Comparison of ENCODE assay signal across 8 cellular contexts in genomic region chr16:11667824-11668589, GRCh38. TPM values are rescaled to one million over a fixed set of nuclear protein-coding genes. Genes with fewer than 3 reads are reported as not detected.
DNase-seq lines count a peak whose midpoint lies in the region; ATAC-seq and TF ChIP-seq lines count a peak whose summit lies in the region.

Gene SNN, plus strand, starts transcription at chr16:11668455. Its CDS starts 7,605 bp downstream, at chr16:11676060.

- TF ChIP-seq CTCF in GM13977 (IDR thresholded peaks at IDR 0.05; ENCODE audit: extremely low read depth, insufficient read depth, missing control alignments) (no peak), activated B cell treated with CpG ODN at 0.5 μM for 24 hours (IDR thresholded peaks at IDR 0.05) (no peak), cardiac fibroblast (IDR thresholded peaks at IDR 0.05; ENCODE audit: low read depth, low read length) (no peak), spleen (IDR thresholded peaks at IDR 0.05 in 8 of 11, conservative IDR thresholded peaks at IDR 0.05 in 3 of 11) (no peak)

- peak within 1 kb of the TSS; percentile 90 for H3K4me3 Mint-ChIP-seq in activated B cell treated with CpG ODN at 0.5 μM for 24 hours

- intact Hi-C loops in activated B cell treated with CpG ODN at 0.5 μM for 24 hours (cut with micrococcal nuclease) (loop anchor here (5.0 kb wide), 1 partner anchor 184 kb away; the partner anchor contains the start of gene RSL1D1), spleen (cut with DNase I; ENCODE audit: low total_unique reads) (no loop called here)

- POLR2A ChIA-PET in activated B cell treated with CpG ODN at 0.5 μM for 24 hours (lab: Charles Lee) = interaction anchor here (0.9 to 3.7 kb wide), 8 partner anchors 12 to 130 kb away, joined by 3 to 32 read pairs (median 5); partner anchors contain the start of genes LITAF and TXNDC11

- H3K27ac Mint-ChIP-seq in activated B cell treated with CpG ODN at 0.5 μM for 24 hours = peak within 1 kb of the TSS; percentile 89

- ATAC-seq in HG02870 (IDR thresholded peaks at IDR 0.05; ENCODE audit: unreplicated experiment) (peak; percentile 53), activated B cell treated with CpG ODN at 0.5 μM for 24 hours (ENCODE audit: low read depth) (peak; percentile 79), GM18517 (IDR thresholded peaks at IDR 0.05; ENCODE audit: unreplicated experiment) (no peak)

- peak within 1 kb of the TSS; percentile 72 to 74 for H3K4me3 ChIP-seq in cardiac fibroblast (replicated peaks in 1 of 2; ENCODE audit: low read depth in 2 of 2, low read length in 2 of 2)
- peak within 1 kb of the TSS; percentile 64 to 96 (median 84) for H3K4me3 ChIP-seq in spleen

- no peaks in the 10 kb centered on the region for H3K9me3 Mint-ChIP-seq in activated B cell treated with CpG ODN at 0.5 μM for 24 hours

- H3K36me3 ChIP-seq in spleen = peaks cover 0 to 13% (median 0%) of the 10 kb centered on the region in 6 donors

- no peaks in the 10 kb centered on the region for H3K27me3 Mint-ChIP-seq in activated B cell treated with CpG ODN at 0.5 μM for 24 hours

- H3K36me3 Mint-ChIP-seq in activated B cell treated with CpG ODN at 0.5 μM for 24 hours (ENCODE audit: low read depth) = peaks cover 2% of the 10 kb centered on the region

- TF ChIP-seq POLR2A in spleen (IDR thresholded peaks at IDR 0.05) = no peak

- peak within 1 kb of the TSS; percentile 78 to 93 (median 90) for H3K27ac ChIP-seq in spleen

- H3K4me1 Mint-ChIP-seq in activated B cell treated with CpG ODN at 0.5 μM for 24 hours = peaks cover 72% of the 10 kb centered on the region

- H3K4me1 ChIP-seq in spleen = peaks cover 40 to 92% (median 63%) of the 10 kb centered on the region in 6 donors

- CTCF ChIA-PET in activated B cell treated with CpG ODN at 0.5 μM for 24 hours (lab: Charles Lee) = interaction anchor here (1.4 kb wide), 1 partner anchor 30 kb away, joined by 3 read pairs; no protein-coding TSS in a partner anchor

- in situ Hi-C loops in GM13977 (cut with MboI; ENCODE audit: low pct_unique_long_range_greater_than_20kb, low sequenced_read_pairs, unreplicated experiment) = no loop called here

- H3K9me3 ChIP-seq in spleen = no peaks in the 10 kb centered on the region

- DNase-seq in GM13977 (ENCODE audit: low spot score) = peak; percentile 98
- peak; percentile 77 for DNase-seq in NCI-H2171 treated with DMSO at 0.1 percent for 48 hours (lab: John Stamatoyannopoulos, UW)
- DNase-seq in activated B cell treated with CpG ODN at 0.5 μM for 24 hours = peak; percentile 86
- peak; percentile 73 to 89 for DNase-seq in cardiac fibroblast (ENCODE audit: low read depth in 2 of 2)
- DNase-seq in iris pigment epithelial cell (ENCODE audit: low read depth) = peak; percentile 80
- DNase-seq in spleen = peak; percentile 97

- H3K27me3 ChIP-seq in spleen (replicated peaks in 1 of 7) = no peaks in the 10 kb centered on the region

- 7 to 27% (median 13%) methylated on average over 19 to 89 of the region's 90 CpGs for WGBS in spleen, 5 donors

RNA-seq across cellular contexts. Expression of gene SNN, which starts in this region (rescaled TPM):
- total RNA-seq in activated B cell treated with CpG ODN at 0.5 μM for 24 hours = 31.9 and 32.1 TPM in 2 replicates
- total RNA-seq in spleen = 10 to 100 TPM; 44.5 to 59.5 (median 49.1) TPM
- 10 to 100 TPM; 22.3 to 53.7 (median 25.1) TPM for polyA plus RNA-seq in spleen
